Comparison of ENCODE assay signal across 13 cellular contexts in the genomic region with DNA sequence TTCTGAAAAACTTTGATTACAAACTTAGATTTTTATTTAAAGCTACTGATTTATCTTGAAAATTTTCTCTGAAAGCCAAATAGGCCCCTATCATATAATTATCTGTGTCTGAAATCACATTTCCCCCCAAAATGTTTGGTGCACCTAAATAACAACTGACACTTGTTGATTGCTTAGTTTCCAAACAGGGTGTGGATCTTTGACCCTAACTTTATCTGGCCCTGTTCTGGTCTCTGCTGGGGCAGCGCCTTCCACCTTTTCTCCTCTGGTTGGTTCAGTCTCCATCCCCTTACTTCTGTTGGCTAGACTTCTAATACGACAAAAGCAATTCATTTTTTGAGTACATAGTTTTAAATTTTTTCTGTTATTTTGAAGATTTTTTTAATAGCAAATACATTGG.
"Had no signal": no experiment of that assay in that cellular context is flagged by ENCODE, and none has a peak within 500 bp of the region (broad histone marks: within the 10 kb centered on the region; RNA-seq: fewer than 3 reads in every experiment).

No MANE protein-coding gene starts in this region.

- FAIRE-seq: islet of Langerhans had no signal

- H3K9me3 ChIP-seq: left lung, right atrium auricular region, upper lobe of right lung had no signal

- H3K36me3 ChIP-seq: brain microvascular endothelial cell, left lung, right atrium auricular region, upper lobe of right lung had no signal

- H3K27ac Mint-ChIP-seq: activated naive CD4-positive, alpha-beta T cell treated with anti-CD3 and anti-CD28 coated beads, Interleukin-2, amount 50 U/mL, for 24 hours; stimulated activated effector memory CD8-positive, alpha-beta T cell treated with anti-CD3 and anti-CD28 coated beads, Interleukin-12 subunit alpha, Interleukin-12 subunit beta, amount 100 ng/mL, for 72 hours; T-helper 2 cell treated with Interferon-gamma antibody and Interleukin-4, amounts not matched to agents 5 μg/mL and 100 μg/mL, for 36 hours had no signal

- H3K27me3 ChIP-seq: brain microvascular endothelial cell, foreskin keratinocyte, right atrium auricular region had no signal

- H3K36me3 Mint-ChIP-seq: activated naive CD4-positive, alpha-beta T cell treated with anti-CD3 and anti-CD28 coated beads, Interleukin-2, amount 50 U/mL, for 24 hours; stimulated activated effector memory CD8-positive, alpha-beta T cell treated with anti-CD3 and anti-CD28 coated beads, Interleukin-12 subunit alpha, Interleukin-12 subunit beta, amount 100 ng/mL, for 72 hours had no signal

- H3K4me1 ChIP-seq: left lung, right atrium auricular region had no signal

- H3K9me3 Mint-ChIP-seq: activated naive CD4-positive, alpha-beta T cell treated with anti-CD3 and anti-CD28 coated beads, Interleukin-2, amount 50 U/mL, for 24 hours; stimulated activated effector memory CD8-positive, alpha-beta T cell treated with anti-CD3 and anti-CD28 coated beads, Interleukin-12 subunit alpha, Interleukin-12 subunit beta, amount 100 ng/mL, for 72 hours; T-helper 2 cell treated with Interferon-gamma antibody and Interleukin-4, amounts not matched to agents 5 μg/mL and 100 μg/mL, for 36 hours had no signal

- H3K27ac ChIP-seq: brain microvascular endothelial cell, foreskin keratinocyte, right atrium auricular region, upper lobe of right lung had no signal

- DNase-seq: activated effector memory CD4-positive, alpha-beta T cell treated with Interleukin-2 at 50 U/mL for 16 hours; activated T-cell treated with anti-CD3 and anti-CD28 coated beads, Interleukin-2, amount 50 U/mL, for 1 hour; brain microvascular endothelial cell; left lung; mesendoderm; upper lobe of right lung had no signal

- ATAC-seq: activated CD4-positive, CD25-positive, alpha-beta regulatory T cell treated with anti-CD3 and anti-CD28 coated beads, Interleukin-2, amount 50 U/mL, for 24 hours; foreskin keratinocyte; stimulated activated effector memory CD8-positive, alpha-beta T cell treated with anti-CD3 and anti-CD28 coated beads, Interleukin-12 subunit alpha, Interleukin-12 subunit beta, amount 100 ng/mL, for 72 hours had no signal

- H3K4me3 ChIP-seq: left lung, right atrium auricular region, upper lobe of right lung had no signal

- H3K4me3 Mint-ChIP-seq: activated naive CD4-positive, alpha-beta T cell treated with anti-CD3 and anti-CD28 coated beads, Interleukin-2, amount 50 U/mL, for 24 hours; stimulated activated effector memory CD8-positive, alpha-beta T cell treated with anti-CD3 and anti-CD28 coated beads, Interleukin-12 subunit alpha, Interleukin-12 subunit beta, amount 100 ng/mL, for 72 hours; T-helper 2 cell treated with Interferon-gamma antibody and Interleukin-4, amounts not matched to agents 5 μg/mL and 100 μg/mL, for 36 hours had no signal

- H3K4me1 Mint-ChIP-seq: activated naive CD4-positive, alpha-beta T cell treated with anti-CD3 and anti-CD28 coated beads, Interleukin-2, amount 50 U/mL, for 24 hours; stimulated activated effector memory CD8-positive, alpha-beta T cell treated with anti-CD3 and anti-CD28 coated beads, Interleukin-12 subunit alpha, Interleukin-12 subunit beta, amount 100 ng/mL, for 72 hours had no signal
